In genomic region chr2:44564752-44565151, GRCh38 we compare ENCODE assay signal across 34 cellular contexts.
"Had no signal": no experiment of that assay in that cellular context is flagged by ENCODE, and none has a peak within 500 bp of the region (broad histone marks: within the 10 kb centered on the region; RNA-seq: fewer than 3 reads in every experiment).

No MANE protein-coding gene starts in this region.

- H3K9me3 ChIP-seq: adrenal gland, body of pancreas, breast epithelium had no signal

- H3K4me1 ChIP-seq: adrenal gland, body of pancreas, breast epithelium had no signal

- H3K27me3 ChIP-seq: adrenal gland, body of pancreas, brain microvascular endothelial cell, breast epithelium had no signal

- H3K36me3 ChIP-seq: adrenal gland, brain microvascular endothelial cell had no signal

- FAIRE-seq: astrocyte, TTC549 had no signal

- ATAC-seq: activated CD8-positive, alpha-beta T cell treated with anti-CD3 and anti-CD28 coated beads for 36 hours; activated naive CD4-positive, alpha-beta T cell treated with anti-CD3 and anti-CD28 coated beads, Interleukin-2, amount 50 U/mL, for 72 hours; activated T-cell treated with anti-CD3 and anti-CD28 coated beads, Interleukin-2, amount 50 U/mL, for 4 hours; activated T-cell treated with anti-CD3 and anti-CD28 coated beads, Interleukin-2, amount 50 U/mL, for 72 hours; activated T-helper 17 cell treated with anti-CD3 and anti-CD28 coated beads, Interleukin-2, amount 50 U/mL, for 72 hours; body of pancreas had no signal

- H3K27ac ChIP-seq: adrenal gland, body of pancreas, brain microvascular endothelial cell, breast epithelium, VCaP had no signal

- H3K4me3 ChIP-seq: adrenal gland, body of pancreas, breast epithelium had no signal

- DNase-seq: activated B cell treated with CpG ODN at 0.5 μM for 24 hours; activated CD4-positive, alpha-beta memory T cell treated with anti-CD3 and anti-CD28 coated beads for 36 hours; activated CD4-positive, alpha-beta T cell treated with anti-CD3 and anti-CD28 coated beads for 4 hours; activated CD4-positive, alpha-beta T cell treated with anti-CD3 and anti-CD28 coated beads, Interleukin-2, amount 10 ng/mL, durations not matched to agents 24 days and 14 days; activated CD4-positive, alpha-beta T cell treated with anti-CD3 and anti-CD28 coated beads, Interleukin-2, amount 50 U/mL, for 1 hour; activated CD4-positive, alpha-beta T cell treated with anti-CD3 and anti-CD28 coated beads, Interleukin-2, amount 50 U/mL, for 4 hours; activated CD4-positive, CD25-positive, alpha-beta regulatory T cell treated with anti-CD3 and anti-CD28 coated beads, Interleukin-2, amount 50 U/mL, for 72 hours; activated CD8-positive, alpha-beta memory T cell treated with anti-CD3 and anti-CD28 coated beads, Interleukin-2, amount 50 U/mL, for 4 hours; activated CD8-positive, alpha-beta T cell treated with anti-CD3 and anti-CD28 coated beads for 36 hours; activated effector memory CD4-positive, alpha-beta T cell treated with anti-CD3 and anti-CD28 coated beads, Interleukin-2, amount 50 U/mL, for 16 hours; activated gamma-delta T cell treated with Interleukin-2 at 50 U/mL for 16 hours; activated naive CD4-positive, alpha-beta T cell; activated naive CD4-positive, alpha-beta T cell treated with anti-CD3 and anti-CD28 coated beads for 36 hours; activated naive CD4-positive, alpha-beta T cell treated with anti-CD3 and anti-CD28 coated beads, Interleukin-2, amount 50 U/mL, for 16 hours; activated naive CD8-positive, alpha-beta T cell treated with anti-CD3 and anti-CD28 coated beads for 36 hours; activated T-cell treated with anti-CD3 and anti-CD28 coated beads for 4 hours; activated T-cell treated with anti-CD3 and anti-CD28 coated beads, Interleukin-2, amount 50 U/mL, for 1 hour; activated T-cell treated with anti-CD3 and anti-CD28 coated beads, Interleukin-2, amount 50 U/mL, for 4 hours; activated T-cell treated with anti-CD3 and anti-CD28 coated beads, Interleukin-2, amount 50 U/mL, for 72 hours; adrenal gland; amniotic stem cell; aorta; body of pancreas; brain microvascular endothelial cell; central memory CD4-positive, alpha-beta T cell; T-helper 1 cell; T-helper 2 cell; T-helper 9 cell had no signal
